ENCODE assay signal across 18 cellular contexts in genomic region chr22:31561970-31562369, GRCh38.
"Had no signal": no experiment of that assay in that cellular context is flagged by ENCODE, and none has a peak within 500 bp of the region (broad histone marks: within the 10 kb centered on the region; RNA-seq: fewer than 3 reads in every experiment).

No MANE protein-coding gene starts in this region.

- H3K27me3 Mint-ChIP-seq: activated CD4-positive, alpha-beta memory T cell treated with anti-CD3 and anti-CD28 coated beads, Interleukin-2, amount 10 ng/mL, durations not matched to agents 7 days and 5 days; activated CD8-positive, alpha-beta memory T cell treated with anti-CD3 and anti-CD28 coated beads, Interleukin-2, amount 10 ng/mL, durations not matched to agents 7 days and 5 days; naive B cell; type B pancreatic cell had no signal

- H3K27ac Mint-ChIP-seq: activated CD4-positive, alpha-beta memory T cell treated with anti-CD3 and anti-CD28 coated beads, Interleukin-2, amount 10 ng/mL, durations not matched to agents 7 days and 5 days; naive B cell; nephron progenitor cell; T-helper 1 cell treated with Interleukin-12 subunit alpha and Interleukin-12 subunit beta and Interleukin-4 antibody, amounts not matched to agents 30 μg/mL and 1 μg/mL, for 36 hours had no signal

- H3K27ac ChIP-seq: colonic mucosa, epithelial cell of prostate, esophagus squamous epithelium, pancreas, testis, uterus had no signal

- FAIRE-seq: endometrium, islet of Langerhans, pancreas, TTC549 had no signal

- DNase-seq: effector CD8-positive, alpha-beta T cell; esophagus squamous epithelium had no signal

- H3K27me3 ChIP-seq: breast epithelium, colonic mucosa, esophagus squamous epithelium, pancreas, testis, uterus had no signal

- H3K36me3 Mint-ChIP-seq: naive B cell had no signal

- H3K9me3 Mint-ChIP-seq: activated CD4-positive, alpha-beta memory T cell treated with anti-CD3 and anti-CD28 coated beads, Interleukin-2, amount 10 ng/mL, durations not matched to agents 7 days and 5 days; naive B cell; nephron progenitor cell; T-helper 1 cell treated with Interleukin-12 subunit alpha and Interleukin-12 subunit beta and Interleukin-4 antibody, amounts not matched to agents 30 μg/mL and 1 μg/mL, for 36 hours; type B pancreatic cell had no signal

- H3K4me1 Mint-ChIP-seq: activated CD4-positive, alpha-beta memory T cell treated with anti-CD3 and anti-CD28 coated beads, Interleukin-2, amount 10 ng/mL, durations not matched to agents 7 days and 5 days; activated CD8-positive, alpha-beta memory T cell treated with anti-CD3 and anti-CD28 coated beads, Interleukin-2, amount 10 ng/mL, durations not matched to agents 7 days and 5 days had no signal

- H3K9me3 ChIP-seq: breast epithelium, colonic mucosa, esophagus squamous epithelium, pancreas, prostate gland, testis, uterus had no signal

- H3K4me3 ChIP-seq: breast epithelium, colonic mucosa, esophagus squamous epithelium, pancreas, prostate gland, testis, uterus had no signal

- H3K36me3 ChIP-seq: breast epithelium, colonic mucosa, pancreas, prostate gland, uterus had no signal

- H3K4me1 ChIP-seq: breast epithelium, colonic mucosa, prostate gland, testis, uterus had no signal

- H3K4me3 Mint-ChIP-seq: activated CD4-positive, alpha-beta memory T cell treated with anti-CD3 and anti-CD28 coated beads, Interleukin-2, amount 10 ng/mL, durations not matched to agents 7 days and 5 days; activated CD8-positive, alpha-beta memory T cell treated with anti-CD3 and anti-CD28 coated beads, Interleukin-2, amount 10 ng/mL, durations not matched to agents 7 days and 5 days; naive B cell; nephron progenitor cell; T-helper 1 cell treated with Interleukin-12 subunit alpha and Interleukin-12 subunit beta and Interleukin-4 antibody, amounts not matched to agents 30 μg/mL and 1 μg/mL, for 36 hours; type B pancreatic cell had no signal
